ENCODE assay signal across 16 cellular contexts in the genomic region with DNA sequence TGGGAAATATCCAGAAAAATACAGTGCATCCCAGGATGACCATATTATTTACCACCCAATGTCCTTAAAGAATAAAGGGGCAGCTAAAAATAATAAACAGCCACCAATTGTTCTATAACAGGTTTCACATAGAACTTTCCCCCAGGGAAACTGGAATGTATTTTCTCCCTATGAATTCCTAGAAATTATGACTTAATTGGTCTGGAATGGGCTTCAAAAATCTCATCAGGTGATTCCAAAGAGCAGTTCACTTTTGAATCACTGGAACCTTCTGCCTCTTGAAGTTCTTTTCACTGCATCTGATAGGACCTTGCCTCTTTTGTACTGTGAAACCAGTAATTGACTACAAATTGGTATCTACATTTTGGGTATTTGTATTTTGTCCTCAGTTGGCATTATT.
A peak's percentile ranks its signal among the peaks of the same experiment; 100 is the strongest.
DNase-seq lines count a peak whose midpoint lies in the region; ATAC-seq lines count a peak whose summit lies in the region.
"Had no signal": no experiment of that assay in that cellular context is flagged by ENCODE, and none has a peak within 500 bp of the region (broad histone marks: within the 10 kb centered on the region; RNA-seq: fewer than 3 reads in every experiment).

No MANE protein-coding gene starts in this region.

- ATAC-seq in left lobe of liver, result no peak
- ATAC-seq: GM12878 had no signal

- DNase-seq in EL (peak; percentile 50), LHCN-M2 (ENCODE audit: low read depth) (peak; percentile 15), astrocyte of the hippocampus (ENCODE audit: low read depth, low spot score) (peak; percentile 24), kidney tubule cell (ENCODE audit: low spot score) (peak; percentile 69), activated gamma-delta T cell (lab: John Stamatoyannopoulos, UW) (no peak), left lobe of liver (ENCODE audit: low spot score) (no peak)
- DNase-seq in activated CD4-positive, alpha-beta T cell treated with anti-CD3 and anti-CD28 coated beads for 48 hours, result no peak
- DNase-seq in stimulated activated CD4-positive, alpha-beta T cell treated with anti-CD3 and anti-CD28 coated beads, Interleukin-4, amount 100 ng/mL, for 24 hours, result no peak
- DNase-seq: ACHN; CD4-positive, alpha-beta T cell; Kasumi-1; NCI-H1105 treated with DMSO at 0.1 percent for 48 hours; NCI-H187 treated with DMSO at 0.1 percent for 48 hours; NCI-H526 treated with DMSO at 0.1 percent for 48 hours; OCI-M1 had no signal

Comparison
In these comparisons a context has a peak if more than half of its experiments do, and no peak if none do; other contexts are left out.
1. DNase-seq: peak in EL (single experiment), LHCN-M2 (single experiment), astrocyte of the hippocampus (single experiment) and kidney tubule cell (single experiment); none in activated gamma-delta T cell (single experiment), left lobe of liver (single experiment), activated CD4-positive, alpha-beta T cell treated with anti-CD3 and anti-CD28 coated beads for 48 hours (single experiment) and stimulated activated CD4-positive, alpha-beta T cell treated with anti-CD3 and anti-CD28 coated beads, Interleukin-4, amount 100 ng/mL, for 24 hours (single experiment).